In genomic region chr6:139369568-139370046, GRCh38 we compare ENCODE assay signal across 8 cellular contexts. TPM values are rescaled to one million over a fixed set of nuclear protein-coding genes. Genes with fewer than 3 reads are reported as not detected.
DNase-seq lines count a peak whose midpoint lies in the region; ATAC-seq and TF ChIP-seq lines count a peak whose summit lies in the region.

No MANE protein-coding gene starts in this region.

- H3K36me3 ChIP-seq in PC-3 (ENCODE audit: low read depth, low read length) = peaks cover 7% of the 10 kb centered on the region; the same call in 1 of the 2 replicates
- H3K36me3 ChIP-seq in lung (ENCODE audit: control insufficient read depth in 2 of 2, insufficient read depth in 2 of 2, low read length in 2 of 2) = peaks cover 0 to 6% of the 10 kb centered on the region in 2 donors

- no peak overlapping the region for H3K27ac ChIP-seq in PC-3 (ENCODE audit: low read length)
- H3K27ac ChIP-seq in lung (ENCODE audit: low read depth in 1 of 2, low read length in 1 of 2) = peak overlapping the region; percentile 53 to 74

- POLR2A ChIA-PET in PC-3 (lab: Charles Lee; ENCODE audit: unreplicated experiment) = interaction anchor here (0.5 to 0.7 kb wide), 2 partner anchors 876 to 1546 kb away, joined by 3 to 5 read pairs; no protein-coding TSS in a partner anchor

- H3K9me2 ChIP-seq in PC-3 (replicated peaks; ENCODE audit: low read length) = no peaks in the 10 kb centered on the region

- H3K9me3 Mint-ChIP-seq in Calu3 (ENCODE audit: low read depth, unreplicated experiment) (no peaks in the 10 kb centered on the region), HFFc6 (peaks cover 22% of the 10 kb centered on the region)

- H3K9me3 ChIP-seq in PC-3 (ENCODE audit: low read length) (no peaks in the 10 kb centered on the region), lung (ENCODE audit: control insufficient read depth in 2 of 2, insufficient read depth in 1 of 2, low read length in 1 of 2) (no peaks in the 10 kb centered on the region)

- ATAC-seq in PC-3 (no peak), lung (ENCODE audit: insufficient read depth, low FRiP score) (no peak), GM18873 (IDR thresholded peaks at IDR 0.05; ENCODE audit: low FRiP score, unreplicated experiment) (no peak)

- CTCF ChIA-PET in Calu3 (lab: Charles Lee) (interaction anchor here (0.6 to 1.4 kb wide), 8 partner anchors 122 to 1072 kb away, joined by 3 read pairs; no protein-coding TSS in a partner anchor), PC-3 (lab: Charles Lee) (interaction anchor here (0.6 to 1.7 kb wide), 4 partner anchors 139 to 885 kb away, joined by 3 to 7 read pairs (median 5); no protein-coding TSS in a partner anchor)

- 8 to 11% methylated on average over 8 of the region's 8 CpGs for WGBS in lung, 2 donors

- peak overlapping the region; percentile 41 for H3K4me2 ChIP-seq in PC-3 (ENCODE audit: low read length)

- H3K36me3 Mint-ChIP-seq in Calu3 (ENCODE audit: insufficient read depth, unreplicated experiment) (peaks cover 24% of the 10 kb centered on the region), HFFc6 (ENCODE audit: low read depth) (peaks cover 44% of the 10 kb centered on the region)

- peak; percentile 49 for TF ChIP-seq CTCF in Calu3 (IDR thresholded peaks at IDR 0.05; ENCODE audit: unreplicated experiment)
- peak; percentile 92 for TF ChIP-seq CTCF in HFFc6 (IDR thresholded peaks at IDR 0.05)
- TF ChIP-seq CTCF in PC-3 (conservative IDR thresholded peaks at IDR 0.05; ENCODE audit: low read depth, low read length) = peak; percentile 78
- peak; percentile 53 for TF ChIP-seq CTCF in lung (IDR thresholded peaks at IDR 0.05; ENCODE audit: control extremely low read depth, extremely low read depth)

- DNase-seq in Calu3 (no peak), HFFc6 (peak; percentile 83), PC-3 (peak; percentile 59), cerebellar cortex (ENCODE audit: low spot score) (peak; percentile 87), lung (ENCODE audit: low spot score) (no peak)
- no peak for DNase-seq in activated effector memory CD4-positive, alpha-beta T cell treated with anti-CD3 and anti-CD28 coated beads, Interleukin-2, amount 50 U/mL, for 16 hours
- no peak for DNase-seq in stimulated activated CD4-positive, alpha-beta T cell treated with anti-CD3 and anti-CD28 coated beads, Interleukin-2, amount 100 ng/mL, for 24 hours

- intact Hi-C loops in Calu3 (cut with micrococcal nuclease; ENCODE audit: unreplicated experiment) = loop anchor here (5.0 to 10.0 kb wide), 9 partner anchors 165 to 1548 kb away; no protein-coding TSS in a partner anchor
- intact Hi-C loops in PC-3 (cut with micrococcal nuclease) = loop anchor here (2.0 to 10.0 kb wide), 5 partner anchors 195 to 1551 kb away; no protein-coding TSS in a partner anchor

- no peak overlapping the region for H3K4me3 Mint-ChIP-seq in Calu3 (ENCODE audit: low read depth, unreplicated experiment)
- H3K4me3 Mint-ChIP-seq in HFFc6 = peak overlapping the region; percentile 98

- H3K27me3 ChIP-seq in PC-3 (ENCODE audit: low read length) = no peaks in the 10 kb centered on the region
- H3K27me3 ChIP-seq in lung (ENCODE audit: control insufficient read depth, insufficient read depth) = no peaks in the 10 kb centered on the region

- no peak overlapping the region for H2AFZ ChIP-seq in PC-3 (ENCODE audit: low read length)

- BruUV-seq in Calu3 (replicated peaks; lab: Mats Ljungman, UMichigan) (no TSS peak), PC-3 (replicated peaks; lab: Mats Ljungman, UMichigan) (no TSS peak)

- H3K27ac Mint-ChIP-seq in Calu3 (ENCODE audit: unreplicated experiment) = no peak overlapping the region
- peak overlapping the region; percentile 98 for H3K27ac Mint-ChIP-seq in HFFc6

- H4K20me1 ChIP-seq in PC-3 (ENCODE audit: low read length) = peaks cover 18% of the 10 kb centered on the region

- H3K4me3 ChIP-seq in PC-3 (ENCODE audit: low read length) (no peak overlapping the region), lung (no peak overlapping the region)

- H3K4me1 Mint-ChIP-seq in Calu3 (ENCODE audit: low read depth, unreplicated experiment) = peaks cover 10% of the 10 kb centered on the region
- peaks cover 53% of the 10 kb centered on the region for H3K4me1 Mint-ChIP-seq in HFFc6 (ENCODE audit: low read depth)

- H3K27me3 Mint-ChIP-seq in Calu3 (ENCODE audit: unreplicated experiment) (no peaks in the 10 kb centered on the region), HFFc6 (ENCODE audit: insufficient read depth) (peaks cover 47% of the 10 kb centered on the region)

- H3K4me1 ChIP-seq in PC-3 (ENCODE audit: insufficient read depth, low read length) (peaks cover 23% of the 10 kb centered on the region), lung (ENCODE audit: control insufficient read depth in 2 of 2, insufficient read depth in 2 of 2, low read length in 2 of 2) (peaks cover 3 to 4% of the 10 kb centered on the region in 2 donors)

- H3K9ac ChIP-seq in PC-3 (ENCODE audit: low read length) = no peak overlapping the region

- H3F3A ChIP-seq in PC-3 (ENCODE audit: low read length, unreplicated experiment) = no peaks in the 10 kb centered on the region

- H3K79me2 ChIP-seq in PC-3 (ENCODE audit: low read length) = peaks cover 36% of the 10 kb centered on the region

RNA-seq across cellular contexts. Expression of gene CITED2, which starts 4.8 kb away (rescaled TPM):
- total RNA-seq in Calu3 (2022) (21.4 and 29.6 TPM in 2 replicates), PC-3 (2014; rRNA removed) (51.4 and 54.2 TPM in 2 replicates), lung (100 to 1,000 TPM; 154 to 220 TPM)
- total RNA-seq in HFFc6 (2021; fragmentation: NEBNext Ultra II Directional; extraction: Animal tissue kit (Norgen Biotek cat#: 25700)) = 1,000 to 10,000 TPM; 1,147 to 1,717 (median 1,616) TPM
- 10 to 100 TPM; 34.3 to 82.9 TPM for polyA plus RNA-seq in lung

Comparison
In these comparisons a context has a peak if more than half of its experiments do, and no peak if none do; other contexts are left out.
1. DNase-seq: peak in HFFc6 (single experiment), PC-3 (single experiment) and cerebellar cortex (single experiment); none in Calu3 (single experiment), lung (single experiment), activated effector memory CD4-positive, alpha-beta T cell treated with anti-CD3 and anti-CD28 coated beads, Interleukin-2, amount 50 U/mL, for 16 hours (single experiment) and stimulated activated CD4-positive, alpha-beta T cell treated with anti-CD3 and anti-CD28 coated beads, Interleukin-2, amount 100 ng/mL, for 24 hours (0 of 2).
2. RNA of gene CITED2, which starts 4.8 kb away (total RNA-seq): 1,147 to 1,717 TPM in HFFc6; 154 to 220 TPM in lung, 51.4 to 54.2 TPM in PC-3 and 21.4 to 29.6 TPM in Calu3; every median in the first group is over 4 times any median in the second.
3. Peak in every context shown above with its lines, with median percentiles within 50 percentile points of each other: CTCF ChIP-seq.